In genomic region chr10:71423268-71423667, GRCh38 we compare ENCODE assay signal across 21 cellular contexts. TPM values are rescaled to one million over a fixed set of nuclear protein-coding genes. Genes with fewer than 3 reads are reported as not detected.
DNase-seq lines count a peak whose midpoint lies in the region; ATAC-seq and TF ChIP-seq lines count a peak whose summit lies in the region.
"Had no signal": no experiment of that assay in that cellular context is flagged by ENCODE, and none has a peak within 500 bp of the region (broad histone marks: within the 10 kb centered on the region; RNA-seq: fewer than 3 reads in every experiment).

No MANE protein-coding gene starts in this region.

- no peaks in the 10 kb centered on the region for H3K36me3 ChIP-seq in spleen
- H3K36me3 ChIP-seq: Peyer's patch had no signal

- TF ChIP-seq CTCF in spleen (IDR thresholded peaks at IDR 0.05 in 8 of 11, conservative IDR thresholded peaks at IDR 0.05 in 3 of 11) = no peak

- H3K27ac ChIP-seq in spleen = no peak overlapping the region
- H3K27ac ChIP-seq: Peyer's patch had no signal

- H3K9me3 ChIP-seq in spleen = peaks cover 0 to 3% (median 0%) of the 10 kb centered on the region in 8 donors
- H3K9me3 ChIP-seq: Peyer's patch had no signal

- intact Hi-C loops in spleen (cut with DNase I; ENCODE audit: low total_unique reads) = no loop called here

- no peak for TF ChIP-seq POLR2A in spleen (IDR thresholded peaks at IDR 0.05)

- no peaks in the 10 kb centered on the region for H3K4me1 ChIP-seq in spleen
- H3K4me1 ChIP-seq: Peyer's patch had no signal

- peak; percentile 41 for DNase-seq in activated CD8-positive, alpha-beta memory T cell treated with anti-CD3 and anti-CD28 coated beads for 24 hours
- DNase-seq in activated CD8-positive, alpha-beta memory T cell treated with anti-CD3 and anti-CD28 coated beads, Interleukin-2, amount 50 U/mL, for 4 hours = no peak
- DNase-seq in islet precursor cell (peak; percentile 48), spleen (peak; percentile 31), NCI-H187 treated with DMSO at 0.1 percent for 48 hours (lab: John Stamatoyannopoulos, UW) (no peak)
- DNase-seq in activated CD4-positive, CD25-positive, alpha-beta regulatory T cell (lab: John Stamatoyannopoulos, UW) = no peak
- DNase-seq: 8988T, EL, GF-D8, GOT3, HCEC 1CT, Karpas-422, MV-4-11, NCI-H1105 treated with DMSO at 0.1 percent for 48 hours, NCI-H2081, NCI-H2171, NCI-H345, NCI-H524 treated with DMSO at 0.1 percent for 48 hours, Peyer's patch had no signal

- no peak overlapping the region for H3K4me3 ChIP-seq in spleen
- H3K4me3 ChIP-seq: Peyer's patch had no signal

- no peak for ATAC-seq in HG03378 (IDR thresholded peaks at IDR 0.05; ENCODE audit: unreplicated experiment)

- peaks cover 0 to 23% (median 0%) of the 10 kb centered on the region in 7 donors for H3K27me3 ChIP-seq in spleen (replicated peaks in 1 of 7)
- H3K27me3 ChIP-seq: Peyer's patch had no signal

RNA-seq across cellular contexts. Expression of gene CDH23, which starts 26.5 kb away (rescaled TPM):
- total RNA-seq in spleen = 10 to 100 TPM in 5 of 7 donors, 1 to 10 TPM in 2; 8.4 to 19.9 (median 12.8) TPM
- 1 to 10 TPM; 2.0 to 4.8 (median 3.3) TPM for polyA plus RNA-seq in spleen
- total RNA-seq: M059J had no signal

Comparison
In these comparisons a context has a peak if more than half of its experiments do, and no peak if none do; other contexts are left out.
1. DNase-seq: peak in activated CD8-positive, alpha-beta memory T cell treated with anti-CD3 and anti-CD28 coated beads for 24 hours (single experiment), islet precursor cell (single experiment) and spleen (single experiment); none in activated CD8-positive, alpha-beta memory T cell treated with anti-CD3 and anti-CD28 coated beads, Interleukin-2, amount 50 U/mL, for 4 hours (single experiment), NCI-H187 treated with DMSO at 0.1 percent for 48 hours (single experiment) and activated CD4-positive, CD25-positive, alpha-beta regulatory T cell (0 of 4).